8 cellular contexts compared by ENCODE assay signal in the genomic region with DNA sequence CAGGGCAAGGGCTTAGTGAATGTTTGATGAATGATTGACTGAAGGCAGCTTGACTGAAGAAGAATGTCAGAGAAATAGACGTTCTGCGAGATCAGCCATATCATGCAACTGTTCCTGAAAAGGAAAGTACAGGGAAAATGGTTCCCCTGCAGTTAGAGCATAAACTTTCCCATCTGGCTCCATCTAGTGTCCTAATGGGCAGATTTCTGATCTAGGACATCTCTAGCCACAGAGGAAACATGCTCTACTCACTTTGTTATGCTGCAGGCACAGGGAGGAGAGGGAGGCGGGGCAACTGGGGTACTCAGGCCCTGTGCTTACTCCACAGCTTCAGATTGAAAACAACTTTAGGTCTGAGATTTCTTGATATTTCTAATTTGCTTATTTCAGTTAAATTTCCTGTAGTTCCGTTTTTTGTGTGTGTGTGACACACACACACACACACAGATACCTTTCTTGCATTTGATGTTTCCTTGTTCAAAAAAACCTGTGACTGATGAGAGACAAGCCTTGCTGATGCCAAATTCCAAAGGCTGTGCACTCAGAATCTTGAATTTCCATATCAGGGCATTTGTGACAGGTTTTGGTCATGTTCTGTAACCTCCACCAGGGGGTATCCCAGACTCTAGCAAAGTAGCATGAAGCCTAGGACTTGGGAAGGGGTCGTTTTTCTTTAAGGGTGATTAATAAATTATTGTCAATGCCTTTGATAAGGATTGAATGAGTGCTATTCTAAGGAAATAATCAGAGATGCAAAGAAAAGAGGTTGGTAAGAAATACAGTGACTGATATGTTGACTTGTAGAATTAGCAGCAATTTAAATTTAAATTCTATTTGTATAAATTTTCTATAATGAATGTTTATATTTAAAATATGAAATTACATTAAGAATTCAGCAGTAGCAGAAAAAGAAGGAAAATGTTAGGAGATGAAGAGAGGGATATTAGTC.
A peak's percentile ranks its signal among the peaks of the same experiment; 100 is the strongest.
DNase-seq lines count a peak whose midpoint lies in the region; ATAC-seq and TF ChIP-seq lines count a peak whose summit lies in the region.

No MANE protein-coding gene starts in this region.

- TF ChIP-seq CTCF in AG09319 (IDR thresholded peaks at IDR 0.05; ENCODE audit: low read depth, low read length) (peak; percentile 62), chondrocyte (IDR thresholded peaks at IDR 0.05) (peak; percentile 71)
- no peak for TF ChIP-seq CTCF in CD4-positive, alpha-beta T cell (IDR thresholded peaks at IDR 0.05)

- H3K9me3 Mint-ChIP-seq in chondrocyte (ENCODE audit: low read depth): no peaks in the 10 kb centered on the region
- H3K9me3 Mint-ChIP-seq in CD4-positive, alpha-beta T cell: no peaks in the 10 kb centered on the region

- no peak overlapping the region for H3K4me3 Mint-ChIP-seq in chondrocyte (ENCODE audit: unreplicated experiment)
- H3K4me3 Mint-ChIP-seq in CD4-positive, alpha-beta T cell: no peak overlapping the region

- H3K27ac Mint-ChIP-seq in chondrocyte (ENCODE audit: unreplicated experiment): no peak overlapping the region
- no peak overlapping the region for H3K27ac Mint-ChIP-seq in CD4-positive, alpha-beta T cell

- H3K36me3 Mint-ChIP-seq in chondrocyte (ENCODE audit: low read depth): no peaks in the 10 kb centered on the region
- H3K36me3 Mint-ChIP-seq in CD4-positive, alpha-beta T cell (ENCODE audit: low read depth): no peaks in the 10 kb centered on the region

- H3K4me3 ChIP-seq in H7 (ENCODE audit: insufficient read depth, low read depth, low read length): no peak overlapping the region

- no peaks in the 10 kb centered on the region for H3K9me3 ChIP-seq in CD4-positive, alpha-beta T cell (ENCODE audit: control insufficient read depth, low read length)

- H3K27ac ChIP-seq in CD4-positive, alpha-beta T cell (ENCODE audit: low read depth, low read length): no peak overlapping the region

- H3K36me3 ChIP-seq in H7 (replicated peaks; ENCODE audit: control insufficient read depth, insufficient read depth, low read length): no peaks in the 10 kb centered on the region

- POLR2A ChIA-PET in CD4-positive, alpha-beta T cell (lab: Charles Lee): no interaction called here

- ATAC-seq in CD4-positive, alpha-beta T cell (ENCODE audit: poor library complexity): no peak

- H3K27me3 ChIP-seq in H7 (ENCODE audit: control insufficient read depth, insufficient read depth, low read length): no peaks in the 10 kb centered on the region
- no peaks in the 10 kb centered on the region for H3K27me3 ChIP-seq in CD4-positive, alpha-beta T cell (ENCODE audit: control insufficient read depth, insufficient read depth, low read length)

- H3K27me3 Mint-ChIP-seq in chondrocyte (ENCODE audit: low read depth): peaks cover 1% of the 10 kb centered on the region
- H3K27me3 Mint-ChIP-seq in CD4-positive, alpha-beta T cell: no peaks in the 10 kb centered on the region

- DNase-seq in AG09319 (ENCODE audit: extremely low read depth, low read depth) (peak; percentile 25), H7 (peak; percentile 40), NCI-H510A treated with DMSO at 0.1 percent for 48 hours (lab: John Stamatoyannopoulos, UW) (peak; percentile 30), chondrocyte (ENCODE audit: low spot score) (no peak), myocyte (ENCODE audit: low read depth) (peak; percentile 32), 8988T (no peak), cerebellum (ENCODE audit: low spot score) (no peak)
- DNase-seq in CD4-positive, alpha-beta T cell: no peak

- CTCF ChIA-PET in CD4-positive, alpha-beta T cell (lab: Charles Lee): no interaction called here

- no peaks in the 10 kb centered on the region for H3K4me1 Mint-ChIP-seq in chondrocyte (ENCODE audit: low read depth)
- no peaks in the 10 kb centered on the region for H3K4me1 Mint-ChIP-seq in CD4-positive, alpha-beta T cell (ENCODE audit: low read depth)

- intact Hi-C loops in CD4-positive, alpha-beta T cell (cut with DNase I, micrococcal nuclease): no loop called here

Comparison
In these comparisons a context has a peak if more than half of its experiments do, and no peak if none do; other contexts are left out.
1. DNase-seq: peak in AG09319 (single experiment), H7 (single experiment), NCI-H510A treated with DMSO at 0.1 percent for 48 hours (single experiment) and myocyte (single experiment); none in chondrocyte (single experiment), 8988T (single experiment), cerebellum (single experiment) and CD4-positive, alpha-beta T cell (0 of 10).